Comparison of ENCODE assay signal across 8 cellular contexts in the genomic region with DNA sequence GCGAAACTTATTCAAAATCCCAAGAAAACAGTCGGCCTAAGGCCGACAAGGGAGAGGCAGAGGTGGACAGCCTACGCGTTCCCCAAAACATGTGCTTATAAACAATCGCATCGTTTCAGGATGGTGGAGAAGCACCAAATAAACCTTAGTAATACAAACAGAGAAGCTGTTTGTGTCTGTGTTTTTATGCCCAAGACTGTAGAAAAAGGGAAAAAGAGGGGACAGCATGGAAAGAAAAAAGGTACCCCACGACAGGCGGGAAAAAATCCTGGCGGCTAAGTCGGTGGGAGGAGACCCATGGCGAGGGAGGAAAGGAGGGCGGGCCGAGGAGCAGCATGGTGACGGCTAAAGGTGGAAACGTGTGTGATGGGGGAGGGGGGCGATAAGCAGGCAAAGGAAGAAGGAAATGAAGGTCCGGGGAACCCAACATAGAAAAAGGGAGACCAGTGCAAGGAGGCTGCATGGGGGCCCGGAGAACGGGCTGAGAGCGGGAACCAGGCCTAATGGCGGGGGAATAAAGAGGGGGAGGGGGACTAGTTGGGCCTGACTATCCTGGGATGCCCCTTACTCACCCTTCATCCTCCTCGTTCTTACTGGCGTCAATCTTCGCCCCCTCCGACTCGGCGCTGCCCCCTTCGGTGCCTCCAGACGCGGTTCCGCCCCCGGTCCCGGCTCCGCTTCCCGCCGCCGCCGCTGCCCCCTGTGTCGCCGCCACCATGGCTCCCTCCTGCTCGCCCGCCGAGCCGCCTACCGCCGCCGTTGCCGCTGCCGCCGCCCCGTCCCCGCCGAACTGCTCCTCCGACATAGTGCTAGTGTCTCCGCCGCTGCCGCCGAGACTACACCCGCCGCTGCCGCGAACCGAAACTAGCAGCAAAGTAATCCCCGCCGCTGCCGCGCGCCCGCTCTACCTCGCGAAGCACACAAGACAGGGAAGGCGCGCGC. TPM values are rescaled to one million over a fixed set of nuclear protein-coding genes. Genes with fewer than 3 reads are reported as not detected.
DNase-seq lines count a peak whose midpoint lies in the region; ATAC-seq and TF ChIP-seq lines count a peak whose summit lies in the region.

No MANE protein-coding gene starts in this region.

- peak overlapping the region; percentile 100 for H3K27ac ChIP-seq in HUES64 (ENCODE audit: low read depth, low read length)
- H3K27ac ChIP-seq in PC-9, result peak overlapping the region; percentile 95
- peak overlapping the region; percentile 99 for H3K27ac ChIP-seq in fibroblast of lung (ENCODE audit: insufficient read depth, low read length)

- peaks cover 0 to 2% of the 10 kb centered on the region in 2 donors for H3K9me3 Mint-ChIP-seq in activated T-cell treated with anti-CD3 and anti-CD28 coated beads, Interleukin-2, amount 50 U/mL, for 72 hours
- H3K9me3 Mint-ChIP-seq in natural killer cell, result no peaks in the 10 kb centered on the region
- H3K9me3 Mint-ChIP-seq in stimulated activated naive B cell treated with anti-CD40 and anti-IgM and Interleukin-4, amounts not matched to agents 10 μg/mL and 1 μg/mL and 100 μg/mL, for 72 hours, result no peaks in the 10 kb centered on the region

- TF ChIP-seq CTCF in PC-9 (conservative IDR thresholded peaks at IDR 0.05), result no peak
- TF ChIP-seq CTCF in fibroblast of lung (conservative IDR thresholded peaks at IDR 0.05 in 1 of 2, IDR thresholded peaks at IDR 0.05 in 1 of 2; ENCODE audit: low read depth in 1 of 2, low read length in 2 of 2), result no peak
- no peak for TF ChIP-seq CTCF in natural killer cell (IDR thresholded peaks at IDR 0.05)

- H3K4me3 Mint-ChIP-seq in activated T-cell treated with anti-CD3 and anti-CD28 coated beads, Interleukin-2, amount 50 U/mL, for 72 hours, result peak overlapping the region; percentile 93 to 96
- H3K4me3 Mint-ChIP-seq in natural killer cell, result peak overlapping the region; percentile 100
- H3K4me3 Mint-ChIP-seq in stimulated activated naive B cell treated with anti-CD40 and anti-IgM and Interleukin-4, amounts not matched to agents 10 μg/mL and 1 μg/mL and 100 μg/mL, for 72 hours, result peak overlapping the region; percentile 89 to 92

- BruUV-seq in PC-9 (replicated peaks; lab: Mats Ljungman, UMichigan), result no TSS peak

- CTCF ChIA-PET in PC-9 (lab: Charles Lee), result interaction anchor here (0.6 kb wide), 2 partner anchors 56 to 88 kb away, joined by 3 to 5 read pairs; no protein-coding TSS in a partner anchor

- DNase-seq in DMS 273 (lab: John Stamatoyannopoulos, UW; ENCODE audit: unreplicated experiment), result peak; percentile 90
- peak; percentile 66 to 69 for DNase-seq in PC-9
- DNase-seq in activated T-cell treated with anti-CD3 and anti-CD28 coated beads, Interleukin-2, amount 50 U/mL, for 72 hours, result peak; percentile 74 to 81
- DNase-seq in fibroblast of lung (ENCODE audit: low read depth in 2 of 2), result peak; percentile 48 to 69
- DNase-seq in natural killer cell, result peak; percentile 43
- peak; percentile 42 for DNase-seq in stimulated activated naive B cell treated with anti-CD40 and anti-IgM and Interleukin-4, amounts not matched to agents 10 μg/mL and 1 μg/mL and 100 μg/mL, for 72 hours

- intact Hi-C loops in PC-9 (cut with micrococcal nuclease; ENCODE audit: unreplicated experiment) (loop anchor here (10.0 kb wide), 2 partner anchors 522 to 662 kb away; partner anchors contain the start of genes COPS4 and SEC31A), natural killer cell (cut with micrococcal nuclease) (loop anchor here (1.0 to 5.0 kb wide), 3 partner anchors 13 to 1084 kb away; partner anchors contain the start of genes HELQ and MRPS18C)

- peaks cover 25 to 53% of the 10 kb centered on the region in 2 donors for H3K36me3 Mint-ChIP-seq in activated T-cell treated with anti-CD3 and anti-CD28 coated beads, Interleukin-2, amount 50 U/mL, for 72 hours (ENCODE audit: insufficient read depth in 2 of 2)
- H3K36me3 Mint-ChIP-seq in natural killer cell, result peaks cover 15% of the 10 kb centered on the region
- H3K36me3 Mint-ChIP-seq in stimulated activated naive B cell treated with anti-CD40 and anti-IgM and Interleukin-4, amounts not matched to agents 10 μg/mL and 1 μg/mL and 100 μg/mL, for 72 hours, result peaks cover 30 to 50% of the 10 kb centered on the region in 2 donors

- H3K27me3 ChIP-seq in HUES64 (ENCODE audit: insufficient read depth, low read length) (no peaks in the 10 kb centered on the region), PC-9 (ENCODE audit: insufficient read depth, low read depth) (no peaks in the 10 kb centered on the region), fibroblast of lung (ENCODE audit: control insufficient read depth, insufficient read depth, low read length) (no peaks in the 10 kb centered on the region)

- H3K79me2 ChIP-seq in PC-9 (ENCODE audit: low read depth) (peaks cover 79% of the 10 kb centered on the region), fibroblast of lung (ENCODE audit: control insufficient read depth, insufficient read depth, low read length) (peaks cover 81% of the 10 kb centered on the region)

- H3K9me3 ChIP-seq in HUES64 (ENCODE audit: insufficient read depth, low read depth, low read length) (no peaks in the 10 kb centered on the region), PC-9 (ENCODE audit: insufficient read depth, low read depth) (no peaks in the 10 kb centered on the region), fibroblast of lung (ENCODE audit: control insufficient read depth, insufficient read depth, low read depth, low read length) (no peaks in the 10 kb centered on the region)

- under 1% methylated on average over 75 of the region's 75 CpGs for WGBS in HUES64

- POLR2A ChIA-PET in PC-9 (lab: Charles Lee; ENCODE audit: unreplicated experiment), result interaction anchor here (0.6 to 1.0 kb wide), 5 partner anchors 29 to 662 kb away, joined by 3 to 50 read pairs (median 4); partner anchors contain the start of gene COPS4

- ATAC-seq in GM21526 (IDR thresholded peaks at IDR 0.05; ENCODE audit: low FRiP score, unreplicated experiment), result peak; percentile 25
- ATAC-seq in activated T-cell treated with anti-CD3 and anti-CD28 coated beads, Interleukin-2, amount 50 U/mL, for 72 hours (replicated peaks in 1 of 2), result peak; percentile 39 to 50
- ATAC-seq in natural killer cell, result peak; percentile 42 to 63 (median 51)
- ATAC-seq in stimulated activated naive B cell treated with anti-CD40 and anti-IgM and Interleukin-4, amounts not matched to agents 10 μg/mL and 1 μg/mL and 100 μg/mL, for 72 hours (replicated peaks), result peak; percentile 25 to 29

- H2AFZ ChIP-seq in PC-9, result peak overlapping the region; percentile 80
- peak overlapping the region; percentile 78 for H2AFZ ChIP-seq in fibroblast of lung (ENCODE audit: low read length)

- H3K4me3 ChIP-seq in HUES64 (ENCODE audit: low read length) (peak overlapping the region; percentile 83), PC-9 (peak overlapping the region; percentile 96), fibroblast of lung (replicated peaks in 1 of 4; ENCODE audit: control extremely low read depth in 1 of 4, insufficient read depth in 1 of 4, low read depth in 3 of 4, low read length in 4 of 4) (peak overlapping the region; percentile 86 to 94 (median 89))

- peaks cover 45% of the 10 kb centered on the region for H3K36me3 ChIP-seq in HUES64 (ENCODE audit: insufficient read depth, low read length)
- peaks cover 25% of the 10 kb centered on the region for H3K36me3 ChIP-seq in PC-9 (ENCODE audit: low read depth)
- H3K36me3 ChIP-seq in fibroblast of lung (ENCODE audit: control insufficient read depth, insufficient read depth, low read length), result no peaks in the 10 kb centered on the region

- peaks cover 57% of the 10 kb centered on the region for H3K4me1 Mint-ChIP-seq in activated T-cell treated with anti-CD3 and anti-CD28 coated beads, Interleukin-2, amount 50 U/mL, for 72 hours (ENCODE audit: low read depth)
- H3K4me1 Mint-ChIP-seq in natural killer cell, result peaks cover 65 to 78% of the 10 kb centered on the region in 2 donors
- H3K4me1 Mint-ChIP-seq in stimulated activated naive B cell treated with anti-CD40 and anti-IgM and Interleukin-4, amounts not matched to agents 10 μg/mL and 1 μg/mL and 100 μg/mL, for 72 hours, result peaks cover 19 to 39% of the 10 kb centered on the region in 2 donors

- peak overlapping the region; percentile 98 for H3K27ac Mint-ChIP-seq in activated T-cell treated with anti-CD3 and anti-CD28 coated beads, Interleukin-2, amount 50 U/mL, for 72 hours
- peak overlapping the region; percentile 99 to 100 for H3K27ac Mint-ChIP-seq in natural killer cell
- peak overlapping the region; percentile 98 for H3K27ac Mint-ChIP-seq in stimulated activated naive B cell treated with anti-CD40 and anti-IgM and Interleukin-4, amounts not matched to agents 10 μg/mL and 1 μg/mL and 100 μg/mL, for 72 hours

- no peaks in the 10 kb centered on the region for H3K27me3 Mint-ChIP-seq in activated T-cell treated with anti-CD3 and anti-CD28 coated beads, Interleukin-2, amount 50 U/mL, for 72 hours (ENCODE audit: low read depth)
- peaks cover 0 to 3% of the 10 kb centered on the region in 2 donors for H3K27me3 Mint-ChIP-seq in natural killer cell (ENCODE audit: low read depth in 2 of 2)
- no peaks in the 10 kb centered on the region for H3K27me3 Mint-ChIP-seq in stimulated activated naive B cell treated with anti-CD40 and anti-IgM and Interleukin-4, amounts not matched to agents 10 μg/mL and 1 μg/mL and 100 μg/mL, for 72 hours

- H4K20me1 ChIP-seq in PC-9 (ENCODE audit: insufficient read depth), result peaks cover 48% of the 10 kb centered on the region
- H4K20me1 ChIP-seq in fibroblast of lung (ENCODE audit: control insufficient read depth, extremely low read depth, insufficient read depth, low read length), result peaks cover 7% of the 10 kb centered on the region

- H3F3A ChIP-seq in PC-9 (ENCODE audit: insufficient read depth, low read depth), result peaks cover 16% of the 10 kb centered on the region; the same call in 1 of the 2 replicates

- no peaks in the 10 kb centered on the region for H3K9me2 ChIP-seq in PC-9 (ENCODE audit: insufficient read depth)

- H3K4me2 ChIP-seq in PC-9 (peak overlapping the region; percentile 97), fibroblast of lung (ENCODE audit: extremely low read depth, insufficient read depth, low read length) (peak overlapping the region; percentile 88)

- peaks cover 29% of the 10 kb centered on the region for H3K4me1 ChIP-seq in HUES64 (ENCODE audit: insufficient read depth, low read length)
- peaks cover 39% of the 10 kb centered on the region for H3K4me1 ChIP-seq in PC-9 (replicated peaks; ENCODE audit: insufficient read depth)
- H3K4me1 ChIP-seq in fibroblast of lung (ENCODE audit: control insufficient read depth, extremely low read depth, insufficient read depth, low read length), result peaks cover 5% of the 10 kb centered on the region

- peak overlapping the region; percentile 100 for H3K9ac ChIP-seq in HUES64 (ENCODE audit: low read depth, low read length)
- peak overlapping the region; percentile 99 for H3K9ac ChIP-seq in fibroblast of lung (ENCODE audit: insufficient read depth, low read length)

RNA-seq across cellular contexts. Expression of gene HNRNPD, which starts 0.6 kb away (rescaled TPM):
- 446 TPM for polyA plus RNA-seq in HUES64 (2013, experiment 1 of 2)
- polyA plus RNA-seq in HUES64 (2013, experiment 2 of 2), result 473 TPM
- total RNA-seq in PC-9 (2021) (165 and 221 TPM in 2 replicates), fibroblast of lung (20.8 and 24.1 TPM in 2 replicates), natural killer cell (100 to 1,000 TPM; 225 to 285 (median 270) TPM)
- 100 to 1,000 TPM; 255 to 265 TPM for total RNA-seq in activated T-cell treated with anti-CD3 and anti-CD28 coated beads, Interleukin-2, amount 50 U/mL, for 72 hours
- 58.6 and 79.8 TPM in 2 replicates for polyA plus RNA-seq in fibroblast of lung
- polyA plus RNA-seq in fibroblast of lung (2012), result 248 and 327 TPM in 2 replicates
- 6.3 and 9.4 TPM in 2 replicates for polyA minus RNA-seq in fibroblast of lung (ENCODE audit: low replicate concordance)

RNA-seq across cellular contexts. Expression of gene HNRNPDL, which starts 57.1 kb away (rescaled TPM):
- 382 TPM for polyA plus RNA-seq in HUES64 (2013, experiment 1 of 2)
- polyA plus RNA-seq in HUES64 (2013, experiment 2 of 2), result 380 TPM
- total RNA-seq in PC-9 (2021) (179 and 193 TPM in 2 replicates), fibroblast of lung (160 and 161 TPM in 2 replicates), natural killer cell (100 to 1,000 TPM; 328 to 423 (median 371) TPM)
- 100 to 1,000 TPM; 222 to 262 TPM for total RNA-seq in activated T-cell treated with anti-CD3 and anti-CD28 coated beads, Interleukin-2, amount 50 U/mL, for 72 hours
- polyA plus RNA-seq in fibroblast of lung, result 381 and 461 TPM in 2 replicates
- 318 and 342 TPM in 2 replicates for polyA plus RNA-seq in fibroblast of lung (2012)
- 1.6 and 3.5 TPM in 2 replicates for polyA minus RNA-seq in fibroblast of lung (ENCODE audit: low replicate concordance)

RNA-seq across cellular contexts. Expression of gene ENOPH1, which starts 57.2 kb away (rescaled TPM):
- polyA plus RNA-seq in HUES64 (2013, experiment 1 of 2), result 70.7 TPM
- 70.8 TPM for polyA plus RNA-seq in HUES64 (2013, experiment 2 of 2)
- total RNA-seq in PC-9 (2021), result 19.8 and 22.3 TPM in 2 replicates
- total RNA-seq in activated T-cell treated with anti-CD3 and anti-CD28 coated beads, Interleukin-2, amount 50 U/mL, for 72 hours, result 10 to 100 TPM; 57.0 to 67.8 TPM
- total RNA-seq in fibroblast of lung, result 36.5 and 43.6 TPM in 2 replicates
- polyA plus RNA-seq in fibroblast of lung, result 17.1 and 22.0 TPM in 2 replicates
- polyA plus RNA-seq in fibroblast of lung (2012), result 27.0 and 34.2 TPM in 2 replicates
- polyA minus RNA-seq in fibroblast of lung (ENCODE audit: low replicate concordance), result 1.1 and 9.8 TPM in 2 replicates
- 10 to 100 TPM; 21.0 to 26.1 (median 25.0) TPM for total RNA-seq in natural killer cell

Comparison
In these comparisons a context has a peak if more than half of its experiments do, and no peak if none do; other contexts are left out.
1. Peak in every context shown above with its lines: DNase-seq, ATAC-seq, H3K4me3 ChIP-seq and H3K27ac ChIP-seq.